32 cellular contexts compared by ENCODE assay signal in genomic region chr14:77266336-77266735, GRCh38. TPM values are rescaled to one million over a fixed set of nuclear protein-coding genes. Genes with fewer than 3 reads are reported as not detected.
"Had no signal": no experiment of that assay in that cellular context is flagged by ENCODE, and none has a peak within 500 bp of the region (broad histone marks: within the 10 kb centered on the region; RNA-seq: fewer than 3 reads in every experiment).

No MANE protein-coding gene starts in this region.

- H3K9me3 ChIP-seq: gastrocnemius medialis had no signal

- H3K4me1 ChIP-seq: ascending aorta, breast epithelium, foreskin keratinocyte, gastrocnemius medialis had no signal

- H3K4me3 Mint-ChIP-seq: activated CD4-positive, alpha-beta memory T cell treated with anti-CD3 and anti-CD28 coated beads, Interleukin-2, amount 10 ng/mL, durations not matched to agents 7 days and 5 days; activated CD4-positive, alpha-beta T cell treated with anti-CD3 and anti-CD28 coated beads for 36 hours; activated CD4-positive, alpha-beta T cell treated with anti-CD3 and anti-CD28 coated beads, Interleukin-2, amount 10 ng/mL, durations not matched to agents 24 days and 14 days; activated naive CD8-positive, alpha-beta T cell; activated T-cell treated with anti-CD3 and anti-CD28 coated beads, Interleukin-2, amount 50 U/mL, for 24 hours; activated T-cell treated with anti-CD3 and anti-CD28 coated beads, Interleukin-2, amount 50 U/mL, for 72 hours; brain; dendritic cell treated with granulocyte-macrophage colony-stimulating factor and Interleukin-4, amounts not matched to agents 40 ng/mL and 50 ng/mL, for 4 days; effector memory CD8-positive, alpha-beta T cell had no signal

- H3K4me3 ChIP-seq: ascending aorta, breast epithelium, cardiac muscle cell, coronary artery, dorsolateral prefrontal cortex, esophagus muscularis mucosa, gastrocnemius medialis, heart left ventricle had no signal

- DNase-seq: activated CD4-positive, alpha-beta memory T cell treated with anti-CD3 and anti-CD28 coated beads, Interleukin-2, amount 10 ng/mL, durations not matched to agents 7 days and 5 days; activated CD4-positive, alpha-beta T cell treated with anti-CD3 and anti-CD28 coated beads for 36 hours; activated CD4-positive, alpha-beta T cell treated with anti-CD3 and anti-CD28 coated beads, Interleukin-2, amount 10 ng/mL, durations not matched to agents 24 days and 14 days; activated CD4-positive, CD25-positive, alpha-beta regulatory T cell; activated CD4-positive, CD25-positive, alpha-beta regulatory T cell treated with anti-CD3 and anti-CD28 coated beads, Interleukin-2, amount 50 U/mL, for 72 hours; activated CD8-positive, alpha-beta memory T cell treated with anti-CD3 and anti-CD28 coated beads, Interleukin-2, amount 50 U/mL, for 48 hours; activated gamma-delta T cell; activated naive CD4-positive, alpha-beta T cell; activated naive CD4-positive, alpha-beta T cell treated with anti-CD3 and anti-CD28 coated beads, Interleukin-2, amount 50 U/mL, for 16 hours; activated T-cell treated with anti-CD3 and anti-CD28 coated beads for 4 hours; activated T-cell treated with anti-CD3 and anti-CD28 coated beads, Interleukin-2, amount 50 U/mL, for 24 hours; activated T-cell treated with anti-CD3 and anti-CD28 coated beads, Interleukin-2, amount 50 U/mL, for 72 hours; central memory CD4-positive, alpha-beta T cell; cerebellar nuclear complex; dorsolateral prefrontal cortex; effector CD4-positive, alpha-beta T cell; effector memory CD8-positive, alpha-beta T cell; erythroblast; foreskin keratinocyte; gastrocnemius medialis; glutamatergic neuron; heart left ventricle; T-helper 2 cell had no signal

- H3K9me3 Mint-ChIP-seq: activated T-cell treated with anti-CD3 and anti-CD28 coated beads, Interleukin-2, amount 50 U/mL, for 24 hours; effector memory CD8-positive, alpha-beta T cell had no signal

- ATAC-seq: activated CD4-positive, alpha-beta T cell treated with anti-CD3 and anti-CD28 coated beads for 36 hours; activated T-cell treated with anti-CD3 and anti-CD28 coated beads, Interleukin-2, amount 50 U/mL, for 72 hours; effector memory CD8-positive, alpha-beta T cell; foreskin keratinocyte; gastrocnemius medialis; heart left ventricle had no signal

- H3K4me1 Mint-ChIP-seq: activated CD4-positive, alpha-beta T cell treated with anti-CD3 and anti-CD28 coated beads for 36 hours; activated CD4-positive, alpha-beta T cell treated with anti-CD3 and anti-CD28 coated beads, Interleukin-2, amount 10 ng/mL, durations not matched to agents 24 days and 14 days had no signal

- H3K27me3 ChIP-seq: ascending aorta had no signal

- H3K36me3 Mint-ChIP-seq: activated naive CD8-positive, alpha-beta T cell; brain had no signal

- H3K27ac Mint-ChIP-seq: activated CD4-positive, alpha-beta memory T cell treated with anti-CD3 and anti-CD28 coated beads, Interleukin-2, amount 10 ng/mL, durations not matched to agents 7 days and 5 days; activated CD4-positive, alpha-beta T cell treated with anti-CD3 and anti-CD28 coated beads for 36 hours; activated CD4-positive, alpha-beta T cell treated with anti-CD3 and anti-CD28 coated beads, Interleukin-2, amount 10 ng/mL, durations not matched to agents 24 days and 14 days; activated naive CD8-positive, alpha-beta T cell; activated T-cell treated with anti-CD3 and anti-CD28 coated beads, Interleukin-2, amount 50 U/mL, for 24 hours; activated T-cell treated with anti-CD3 and anti-CD28 coated beads, Interleukin-2, amount 50 U/mL, for 72 hours; dendritic cell treated with granulocyte-macrophage colony-stimulating factor and Interleukin-4, amounts not matched to agents 40 ng/mL and 50 ng/mL, for 4 days; effector memory CD8-positive, alpha-beta T cell had no signal

- H3K36me3 ChIP-seq: ascending aorta, breast epithelium, cardiac muscle cell, esophagus muscularis mucosa, gastrocnemius medialis, heart left ventricle had no signal

- H3K27ac ChIP-seq: ascending aorta, breast epithelium, cardiac muscle cell, coronary artery, esophagus muscularis mucosa, foreskin keratinocyte, gastrocnemius medialis, heart left ventricle had no signal

RNA-seq across cellular contexts. Expression of gene NGB, which starts 4.7 kb away (rescaled TPM):
- total RNA-seq: activated CD4-positive, alpha-beta memory T cell treated with anti-CD3 and anti-CD28 coated beads, Interleukin-2, amount 10 ng/mL, durations not matched to agents 7 days and 5 days; activated CD4-positive, alpha-beta T cell treated with anti-CD3 and anti-CD28 coated beads for 36 hours; activated CD4-positive, alpha-beta T cell treated with anti-CD3 and anti-CD28 coated beads, Interleukin-2, amount 10 ng/mL, durations not matched to agents 24 days and 14 days; activated T-cell treated with anti-CD3 and anti-CD28 coated beads, Interleukin-2, amount 50 U/mL, for 72 hours; ascending aorta; breast epithelium; foreskin keratinocyte; gastrocnemius medialis; heart left ventricle; T-helper 1 cell treated with Interleukin-12 subunit alpha and Interleukin-12 subunit beta and Interleukin-4 antibody, amounts not matched to agents 30 ng/mL and 1 ng/mL, for 36 hours had no signal
